ENCODE assay signal across 10 cellular contexts in genomic region chr10:95756796-95757657, GRCh38. TPM values are rescaled to one million over a fixed set of nuclear protein-coding genes. Genes with fewer than 3 reads are reported as not detected.
DNase-seq lines count a peak whose midpoint lies in the region; ATAC-seq and TF ChIP-seq lines count a peak whose summit lies in the region.
"Had no signal": no experiment of that assay in that cellular context is flagged by ENCODE, and none has a peak within 500 bp of the region (broad histone marks: within the 10 kb centered on the region; RNA-seq: fewer than 3 reads in every experiment).

No MANE protein-coding gene starts in this region.

- POLR2A ChIA-PET in activated B cell treated with CpG ODN at 0.5 μM for 24 hours (lab: Charles Lee) = interaction anchor here (0.6 to 8.7 kb wide), 29 partner anchors 11 to 545 kb away, joined by 3 to 572 read pairs (median 7); partner anchors contain the start of genes ALDH18A1, CCNJ and TCTN3

- CTCF ChIA-PET in activated B cell treated with CpG ODN at 0.5 μM for 24 hours (lab: Charles Lee) = interaction anchor here (0.9 to 8.3 kb wide), 15 partner anchors 12 to 108 kb away, joined by 3 to 82 read pairs (median 7); partner anchors contain the start of gene TCTN3

- H3K9me3 ChIP-seq in iPS-20b (ENCODE audit: insufficient read depth, low read depth, low read length) (no peaks in the 10 kb centered on the region), spleen (no peaks in the 10 kb centered on the region)

- no peaks in the 10 kb centered on the region for H3K27me3 Mint-ChIP-seq in activated B cell treated with CpG ODN at 0.5 μM for 24 hours

- H3K9me3 Mint-ChIP-seq in activated B cell treated with CpG ODN at 0.5 μM for 24 hours = no peaks in the 10 kb centered on the region

- ATAC-seq in activated B cell treated with CpG ODN at 0.5 μM for 24 hours (ENCODE audit: low read depth) (no peak), GM21515 (IDR thresholded peaks at IDR 0.05; ENCODE audit: unreplicated experiment) (no peak), GM19023 (IDR thresholded peaks at IDR 0.05; ENCODE audit: unreplicated experiment) (no peak), HG03571 (IDR thresholded peaks at IDR 0.05; ENCODE audit: unreplicated experiment) (no peak)
- ATAC-seq: activated CD4-positive, alpha-beta T cell treated with anti-CD3 and anti-CD28 coated beads for 36 hours had no signal

- peak overlapping the region; percentile 94 for H3K4me3 Mint-ChIP-seq in activated B cell treated with CpG ODN at 0.5 μM for 24 hours
- H3K4me3 Mint-ChIP-seq: activated CD4-positive, alpha-beta T cell treated with anti-CD3 and anti-CD28 coated beads for 36 hours had no signal

- H3K36me3 ChIP-seq in iPS-20b (ENCODE audit: insufficient read depth, low read depth, low read length) (no peaks in the 10 kb centered on the region), spleen (no peaks in the 10 kb centered on the region)

- H3K9ac ChIP-seq in iPS-20b (ENCODE audit: low read depth, low read length) = peak overlapping the region; percentile 37; the same call in 1 of the 2 replicates

- 10 to 20% (median 15%) methylated on average over 5 of the region's 5 CpGs for WGBS in spleen, 5 donors

- peaks cover 35% of the 10 kb centered on the region for H3K36me3 Mint-ChIP-seq in activated B cell treated with CpG ODN at 0.5 μM for 24 hours (ENCODE audit: low read depth)

- H3K27me3 ChIP-seq in iPS-20b (ENCODE audit: insufficient read depth, low read length) (peaks cover 11% of the 10 kb centered on the region; the same call in 1 of the 2 replicates), spleen (replicated peaks in 1 of 7) (no peaks in the 10 kb centered on the region)

- TF ChIP-seq POLR2A in GM18526 (IDR thresholded peaks at IDR 0.05; ENCODE audit: extremely low read depth, insufficient read length) = peak; percentile 32
- no peak for TF ChIP-seq POLR2A in spleen (IDR thresholded peaks at IDR 0.05)

- peaks cover 74% of the 10 kb centered on the region for H3K4me1 Mint-ChIP-seq in activated B cell treated with CpG ODN at 0.5 μM for 24 hours

- intact Hi-C loops in activated B cell treated with CpG ODN at 0.5 μM for 24 hours (cut with micrococcal nuclease) = loop anchor here (1.0 kb wide), 4 partner anchors 15 to 84 kb away; no protein-coding TSS in a partner anchor
- intact Hi-C loops in spleen (cut with DNase I; ENCODE audit: low total_unique reads) = no loop called here

- TF ChIP-seq CTCF in activated B cell treated with CpG ODN at 0.5 μM for 24 hours (IDR thresholded peaks at IDR 0.05) = no peak
- TF ChIP-seq CTCF in spleen (IDR thresholded peaks at IDR 0.05 in 8 of 11, conservative IDR thresholded peaks at IDR 0.05 in 3 of 11) = no peak

- DNase-seq in activated B cell treated with CpG ODN at 0.5 μM for 24 hours (no peak), spleen (no peak)
- DNase-seq in stimulated activated naive CD4-positive, alpha-beta T cell (lab: John Stamatoyannopoulos, UW) = no peak
- DNase-seq: NCI-H2081 had no signal

- H3K4me1 ChIP-seq in iPS-20b (ENCODE audit: insufficient read depth, low read length) = no peaks in the 10 kb centered on the region; the same call in 1 of the 2 replicates
- H3K4me1 ChIP-seq in spleen = peaks cover 21 to 74% (median 57%) of the 10 kb centered on the region in 6 donors

- no peak overlapping the region for H3K27ac ChIP-seq in iPS-20b (ENCODE audit: low read length)
- peak overlapping the region; percentile 70 to 97 (median 90) for H3K27ac ChIP-seq in spleen

- H3K4me3 ChIP-seq in iPS-20b (ENCODE audit: low read length) (peak overlapping the region; percentile 67), spleen (peak overlapping the region; percentile 1 to 71 (median 42))

- peak overlapping the region; percentile 95 for H3K27ac Mint-ChIP-seq in activated B cell treated with CpG ODN at 0.5 μM for 24 hours
- H3K27ac Mint-ChIP-seq: activated CD4-positive, alpha-beta T cell treated with anti-CD3 and anti-CD28 coated beads for 36 hours had no signal

RNA-seq across cellular contexts. Expression of gene ENTPD1, which starts 1.1 kb away (rescaled TPM):
- total RNA-seq in activated B cell treated with CpG ODN at 0.5 μM for 24 hours = 187 TPM in 2 replicates
- 10 to 100 TPM; 52.6 to 92.9 (median 64.1) TPM for total RNA-seq in spleen
- 10 to 100 TPM; 14.1 to 19.7 (median 14.6) TPM for polyA plus RNA-seq in spleen
